In the genomic region with DNA sequence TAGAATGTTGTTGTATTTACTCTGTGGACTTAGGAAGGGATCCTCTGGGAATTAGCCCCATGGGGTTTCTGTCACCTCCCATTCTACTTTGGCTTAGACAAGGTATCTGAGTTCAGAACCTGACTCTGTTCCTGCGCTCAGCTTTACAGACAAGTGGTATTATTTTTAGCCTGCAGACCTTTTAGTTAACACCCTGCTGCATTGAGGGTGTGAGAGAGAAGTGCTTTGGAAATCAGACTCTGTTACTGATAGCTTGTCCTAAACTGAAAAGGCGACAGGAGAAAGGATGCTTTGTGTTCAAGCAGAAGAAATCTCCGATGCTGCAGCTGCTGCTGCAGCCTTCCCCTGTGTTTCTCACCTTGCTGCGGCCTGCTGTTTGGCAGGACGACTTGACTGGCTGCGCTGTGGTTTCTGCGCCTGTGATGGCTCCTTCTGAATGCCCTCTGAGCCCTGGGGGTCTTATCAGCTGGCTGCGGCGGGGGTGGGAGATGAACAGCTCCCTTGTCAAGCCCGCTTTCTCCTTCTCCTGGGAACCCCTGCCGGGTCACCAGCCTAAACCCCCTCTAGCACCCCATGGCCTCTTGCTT, we compare ENCODE assay signal across 13 cellular contexts.
"Had no signal": no experiment of that assay in that cellular context is flagged by ENCODE, and none has a peak within 500 bp of the region (broad histone marks: within the 10 kb centered on the region; RNA-seq: fewer than 3 reads in every experiment).

No MANE protein-coding gene starts in this region.

- H3K36me3 ChIP-seq: adrenal gland, lower lobe of right lung, pancreas, tibial nerve had no signal

- DNase-seq: activated CD4-positive, alpha-beta memory T cell treated with anti-CD3 and anti-CD28 coated beads, Interleukin-2, amount 10 ng/mL, durations not matched to agents 7 days and 5 days; activated CD4-positive, alpha-beta T cell treated with anti-CD3 and anti-CD28 coated beads for 4 hours; activated effector memory CD4-positive, alpha-beta T cell treated with Interleukin-2 at 50 U/mL for 16 hours; activated T-cell treated with anti-CD3 and anti-CD28 coated beads, Interleukin-2, amount 50 U/mL, for 24 hours; adrenal gland; kidney glomerular epithelial cell; lower lobe of right lung; pancreas; stimulated activated CD4-positive, alpha-beta T cell treated with anti-CD3 and anti-CD28 coated beads, Interleukin-2, amount 100 ng/mL, for 48 hours; substantia nigra had no signal

- ATAC-seq: lower lobe of right lung; pancreas; stimulated activated memory B cell treated with anti-CD40 and anti-IgM and Interleukin-4, amounts not matched to agents 10 μg/mL and 1 μg/mL and 100 μg/mL, for 72 hours; WTC11 had no signal

- H3K4me1 ChIP-seq: adrenal gland, lower lobe of right lung, pancreas, tibial nerve had no signal

- H3K9me3 ChIP-seq: adrenal gland, lower lobe of right lung, pancreas, tibial nerve had no signal

- H3K4me3 ChIP-seq: adrenal gland, lower lobe of right lung, pancreas, tibial nerve had no signal

- H3K27ac ChIP-seq: adrenal gland, lower lobe of right lung, pancreas, tibial nerve had no signal

- H3K27me3 ChIP-seq: adrenal gland, pancreas, tibial nerve had no signal
